Comparison of ENCODE assay signal across 1 cellular context in the genomic region with DNA sequence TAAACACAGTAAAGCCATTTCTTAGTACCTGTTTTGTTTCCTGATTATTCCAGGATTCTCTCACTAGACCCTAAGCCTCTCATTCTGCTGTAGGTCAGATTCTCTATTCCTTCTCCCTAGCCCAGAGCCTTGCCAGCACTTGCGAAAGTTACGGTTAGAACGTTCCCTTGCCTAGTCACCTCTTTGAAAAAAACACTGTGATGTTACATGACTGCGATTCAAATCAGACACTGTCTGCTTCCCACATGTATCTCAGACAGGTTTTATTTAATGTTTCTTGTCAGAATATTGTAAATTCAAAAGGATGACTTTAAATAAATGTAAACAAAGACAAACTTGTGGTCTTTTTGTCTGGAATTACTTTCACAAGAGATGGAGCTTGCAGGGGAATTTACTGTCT.
TF ChIP-seq lines count a peak whose summit lies in the region.

No MANE protein-coding gene starts in this region.

TF ChIP-seq in IMR-90, 13 proteins besides CTCF, POLR2A, EP300 and RAD21 (continued from another document):
- TF ChIP-seq, protein P1, sequence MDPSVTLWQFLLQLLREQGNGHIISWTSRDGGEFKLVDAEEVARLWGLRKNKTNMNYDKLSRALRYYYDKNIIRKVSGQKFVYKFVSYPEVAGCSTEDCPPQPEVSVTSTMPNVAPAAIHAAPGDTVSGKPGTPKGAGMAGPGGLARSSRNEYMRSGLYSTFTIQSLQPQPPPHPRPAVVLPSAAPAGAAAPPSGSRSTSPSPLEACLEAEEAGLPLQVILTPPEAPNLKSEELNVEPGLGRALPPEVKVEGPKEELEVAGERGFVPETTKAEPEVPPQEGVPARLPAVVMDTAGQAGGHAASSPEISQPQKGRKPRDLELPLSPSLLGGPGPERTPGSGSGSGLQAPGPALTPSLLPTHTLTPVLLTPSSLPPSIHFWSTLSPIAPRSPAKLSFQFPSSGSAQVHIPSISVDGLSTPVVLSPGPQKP (IDR thresholded peaks at IDR 0.05; ENCODE audit: borderline replicate concordance, low read depth, low read length) = no peak
- TF ChIP-seq CEBPB (IDR thresholded peaks at IDR 0.05; ENCODE audit: low read depth, low read length) (peak; percentile 92), FOS (IDR thresholded peaks at IDR 0.05; ENCODE audit: low read depth, low read length) (peak; percentile 85), CHD1 (IDR thresholded peaks at IDR 0.05; ENCODE audit: low read depth, low read length) (0 out of 2 replicates have a peak, but pooled peaks have one; percentile 8), MAZ (IDR thresholded peaks at IDR 0.05; ENCODE audit: borderline replicate concordance, low read depth, low read length) (no peak), BHLHE40 (IDR thresholded peaks at IDR 0.05; ENCODE audit: low read depth, low read length) (no peak), RCOR1 (IDR thresholded peaks at IDR 0.05; ENCODE audit: insufficient replicate concordance, low read length) (no peak), NFE2L2 (IDR thresholded peaks at IDR 0.05; ENCODE audit: low read depth, low read length) (peak; percentile 80)
